Comparison of ENCODE assay signal across 1 cellular context in the genomic region with DNA sequence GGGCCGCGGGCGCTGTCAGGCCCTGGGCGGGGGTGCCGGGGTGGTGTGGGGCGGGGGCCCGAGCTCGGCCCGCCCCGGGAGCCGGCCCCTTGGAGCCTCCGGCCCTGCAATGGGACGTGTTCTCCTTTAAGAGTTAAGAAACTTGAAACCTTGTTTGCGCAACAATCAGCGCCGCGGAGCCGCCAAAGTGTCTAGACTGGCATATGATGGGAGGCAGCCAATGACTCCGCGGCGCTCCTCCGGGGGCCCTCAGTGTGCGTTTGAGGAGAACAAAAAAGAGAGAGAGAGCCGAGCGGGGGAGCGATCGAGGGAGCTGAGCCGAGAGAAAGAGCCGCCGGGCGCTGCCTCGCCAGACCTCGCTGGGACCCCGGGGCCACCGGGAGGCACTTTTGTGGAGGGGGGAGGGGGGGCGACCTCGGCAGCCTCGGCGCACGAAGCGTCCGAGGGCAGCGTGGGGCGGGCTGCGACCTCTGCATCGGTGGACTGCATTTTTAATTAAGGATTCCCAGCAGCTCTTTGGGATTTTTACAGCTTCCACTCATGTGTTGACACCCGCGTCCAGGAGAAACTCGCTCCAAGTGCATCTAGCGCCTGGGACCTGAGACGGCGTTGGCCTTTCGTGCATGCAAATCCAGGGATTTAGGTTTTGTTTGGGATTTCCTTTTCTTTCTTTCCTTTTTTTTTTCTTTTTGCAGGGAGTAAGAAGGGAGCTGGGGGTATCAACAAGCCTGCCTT.
TF ChIP-seq lines count a peak whose summit lies in the region.

A gene (plus strand): TSS at position 202 of the 735 bp plus-strand sequence. CDS start 1,023 bp downstream, outside the sequence.

TF ChIP-seq in HepG2, 621 proteins besides CTCF, POLR2A, EP300 and RAD21 (continued from another document and continues in another):
- TF ChIP-seq ZKSCAN8 (CRISPR knock-in tag; IDR thresholded peaks at IDR 0.05; ENCODE audit: borderline replicate concordance) = no peak; the same call in 1 of the 2 replicates
- 0 out of 2 replicates have a peak, but pooled peaks have one; percentile 62 for TF ChIP-seq ZNF234 (CRISPR knock-in tag; conservative IDR thresholded peaks at IDR 0.05)
- TF ChIP-seq ZNF136 (CRISPR knock-in tag; IDR thresholded peaks at IDR 0.05; ENCODE audit: low read depth) = no peak
- TF ChIP-seq, protein P1, sequence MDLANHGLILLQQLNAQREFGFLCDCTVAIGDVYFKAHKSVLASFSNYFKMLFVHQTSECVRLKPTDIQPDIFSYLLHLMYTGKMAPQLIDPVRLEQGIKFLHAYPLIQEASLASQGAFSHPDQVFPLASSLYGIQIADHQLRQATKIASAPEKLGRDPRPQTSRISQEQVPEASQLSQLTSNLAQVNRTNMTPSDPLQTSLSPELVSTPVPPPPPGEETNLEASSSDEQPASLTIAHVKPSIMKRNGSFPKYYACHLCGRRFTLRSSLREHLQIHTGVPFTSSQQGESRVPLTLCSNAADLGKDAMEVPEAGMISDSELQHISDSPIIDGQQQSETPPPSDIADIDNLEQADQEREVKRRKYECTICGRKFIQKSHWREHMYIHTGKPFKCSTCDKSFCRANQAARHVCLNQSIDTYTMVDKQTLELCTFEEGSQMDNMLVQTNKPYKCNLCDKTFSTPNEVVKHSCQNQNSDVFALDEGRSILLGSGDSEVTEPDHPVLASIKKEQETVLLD (CRISPR knock-in tag; IDR thresholded peaks at IDR 0.05; ENCODE audit: low read depth) = no peak
- TF ChIP-seq RARA (CRISPR knock-in tag; IDR thresholded peaks at IDR 0.05) = peak; percentile 69
- no peak for TF ChIP-seq ZNF577 (CRISPR knock-in tag; IDR thresholded peaks at IDR 0.05; ENCODE audit: borderline replicate concordance, low read depth)
- TF ChIP-seq ZNF33B (CRISPR knock-in tag; IDR thresholded peaks at IDR 0.05) = no peak
- peak in 1 of 2 experiments; percentile 19; a peak in 1 of 4 replicates for TF ChIP-seq NR2F1 (CRISPR knock-in tag; IDR thresholded peaks at IDR 0.05)
- no peak for TF ChIP-seq ZIK1 (CRISPR knock-in tag; IDR thresholded peaks at IDR 0.05; ENCODE audit: borderline replicate concordance, low read depth)
- no peak for TF ChIP-seq CBFB (CRISPR knock-in tag; IDR thresholded peaks at IDR 0.05)
- TF ChIP-seq ETV6 (CRISPR knock-in tag; conservative IDR thresholded peaks at IDR 0.05) = no peak
- TF ChIP-seq, protein P2, sequence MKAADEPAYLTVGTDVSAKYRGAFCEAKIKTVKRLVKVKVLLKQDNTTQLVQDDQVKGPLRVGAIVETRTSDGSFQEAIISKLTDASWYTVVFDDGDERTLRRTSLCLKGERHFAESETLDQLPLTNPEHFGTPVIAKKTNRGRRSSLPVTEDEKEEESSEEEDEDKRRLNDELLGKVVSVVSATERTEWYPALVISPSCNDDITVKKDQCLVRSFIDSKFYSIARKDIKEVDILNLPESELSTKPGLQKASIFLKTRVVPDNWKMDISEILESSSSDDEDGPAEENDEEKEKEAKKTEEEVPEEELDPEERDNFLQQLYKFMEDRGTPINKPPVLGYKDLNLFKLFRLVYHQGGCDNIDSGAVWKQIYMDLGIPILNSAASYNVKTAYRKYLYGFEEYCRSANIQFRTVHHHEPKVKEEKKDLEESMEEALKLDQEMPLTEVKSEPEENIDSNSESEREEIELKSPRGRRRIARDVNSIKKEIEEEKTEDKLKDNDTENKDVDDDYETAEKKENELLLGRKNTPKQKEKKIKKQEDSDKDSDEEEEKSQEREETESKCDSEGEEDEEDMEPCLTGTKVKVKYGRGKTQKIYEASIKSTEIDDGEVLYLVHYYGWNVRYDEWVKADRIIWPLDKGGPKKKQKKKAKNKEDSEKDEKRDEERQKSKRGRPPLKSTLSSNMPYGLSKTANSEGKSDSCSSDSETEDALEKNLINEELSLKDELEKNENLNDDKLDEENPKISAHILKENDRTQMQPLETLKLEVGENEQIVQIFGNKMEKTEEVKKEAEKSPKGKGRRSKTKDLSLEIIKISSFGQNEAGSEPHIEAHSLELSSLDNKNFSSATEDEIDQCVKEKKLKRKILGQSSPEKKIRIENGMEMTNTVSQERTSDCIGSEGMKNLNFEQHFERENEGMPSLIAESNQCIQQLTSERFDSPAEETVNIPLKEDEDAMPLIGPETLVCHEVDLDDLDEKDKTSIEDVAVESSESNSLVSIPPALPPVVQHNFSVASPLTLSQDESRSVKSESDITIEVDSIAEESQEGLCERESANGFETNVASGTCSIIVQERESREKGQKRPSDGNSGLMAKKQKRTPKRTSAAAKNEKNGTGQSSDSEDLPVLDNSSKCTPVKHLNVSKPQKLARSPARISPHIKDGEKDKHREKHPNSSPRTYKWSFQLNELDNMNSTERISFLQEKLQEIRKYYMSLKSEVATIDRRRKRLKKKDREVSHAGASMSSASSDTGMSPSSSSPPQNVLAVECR (CRISPR knock-in tag; IDR thresholded peaks at IDR 0.05; ENCODE audit: borderline replicate concordance) = no peak
- no peak for TF ChIP-seq POGZ (CRISPR knock-in tag; IDR thresholded peaks at IDR 0.05)
- no peak for TF ChIP-seq CCDC6 (CRISPR knock-in tag; IDR thresholded peaks at IDR 0.05)
- TF ChIP-seq, protein P3, sequence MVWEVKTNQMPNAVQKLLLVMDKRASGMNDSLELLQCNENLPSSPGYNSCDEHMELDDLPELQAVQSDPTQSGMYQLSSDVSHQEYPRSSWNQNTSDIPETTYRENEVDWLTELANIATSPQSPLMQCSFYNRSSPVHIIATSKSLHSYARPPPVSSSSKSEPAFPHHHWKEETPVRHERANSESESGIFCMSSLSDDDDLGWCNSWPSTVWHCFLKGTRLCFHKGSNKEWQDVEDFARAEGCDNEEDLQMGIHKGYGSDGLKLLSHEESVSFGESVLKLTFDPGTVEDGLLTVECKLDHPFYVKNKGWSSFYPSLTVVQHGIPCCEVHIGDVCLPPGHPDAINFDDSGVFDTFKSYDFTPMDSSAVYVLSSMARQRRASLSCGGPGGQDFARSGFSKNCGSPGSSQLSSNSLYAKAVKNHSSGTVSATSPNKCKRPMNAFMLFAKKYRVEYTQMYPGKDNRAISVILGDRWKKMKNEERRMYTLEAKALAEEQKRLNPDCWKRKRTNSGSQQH (CRISPR knock-in tag; IDR thresholded peaks at IDR 0.05; ENCODE audit: low read depth) = no peak
- no peak for TF ChIP-seq ZBTB38 (CRISPR knock-in tag; IDR thresholded peaks at IDR 0.05)
- no peak for TF ChIP-seq ZNF253 (CRISPR knock-in tag; IDR thresholded peaks at IDR 0.05; ENCODE audit: borderline replicate concordance)
- TF ChIP-seq HOXD1 (CRISPR knock-in tag; IDR thresholded peaks at IDR 0.05) = no peak
- no peak for TF ChIP-seq FOXM1 (CRISPR knock-in tag; IDR thresholded peaks at IDR 0.05)
- TF ChIP-seq, protein P4, sequence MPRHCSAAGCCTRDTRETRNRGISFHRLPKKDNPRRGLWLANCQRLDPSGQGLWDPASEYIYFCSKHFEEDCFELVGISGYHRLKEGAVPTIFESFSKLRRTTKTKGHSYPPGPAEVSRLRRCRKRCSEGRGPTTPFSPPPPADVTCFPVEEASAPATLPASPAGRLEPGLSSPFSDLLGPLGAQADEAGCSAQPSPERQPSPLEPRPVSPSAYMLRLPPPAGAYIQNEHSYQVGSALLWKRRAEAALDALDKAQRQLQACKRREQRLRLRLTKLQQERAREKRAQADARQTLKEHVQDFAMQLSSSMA (CRISPR knock-in tag; IDR thresholded peaks at IDR 0.05) = no peak
- peak; percentile 50; the same call in 1 of the 2 replicates for TF ChIP-seq THAP11 (CRISPR knock-in tag; IDR thresholded peaks at IDR 0.05)
- no peak for TF ChIP-seq FOSL1 (CRISPR knock-in tag; IDR thresholded peaks at IDR 0.05; ENCODE audit: borderline replicate concordance)
- peak; percentile 77 for TF ChIP-seq TAF1 (CRISPR knock-in tag; IDR thresholded peaks at IDR 0.05)
- TF ChIP-seq, protein P5, sequence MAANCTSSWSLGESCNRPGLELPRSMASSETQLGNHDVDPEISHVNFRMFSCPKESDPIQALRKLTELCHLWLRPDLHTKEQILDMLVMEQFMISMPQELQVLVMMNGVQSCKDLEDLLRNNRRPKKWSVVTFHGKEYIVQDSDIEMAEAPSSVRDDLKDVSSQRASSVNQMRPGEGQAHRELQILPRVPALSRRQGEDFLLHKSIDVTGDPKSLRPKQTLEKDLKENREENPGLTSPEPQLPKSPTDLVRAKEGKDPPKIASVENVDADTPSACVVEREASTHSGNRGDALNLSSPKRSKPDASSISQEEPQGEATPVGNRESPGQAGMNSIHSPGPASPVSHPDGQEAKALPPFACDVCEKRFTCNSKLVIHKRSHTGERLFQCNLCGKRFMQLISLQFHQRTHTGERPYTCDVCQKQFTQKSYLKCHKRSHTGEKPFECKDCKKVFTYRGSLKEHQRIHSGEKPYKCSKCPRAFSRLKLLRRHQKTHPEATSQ (CRISPR knock-in tag; IDR thresholded peaks at IDR 0.05; ENCODE audit: borderline replicate concordance) = no peak
- 0 out of 2 replicates have a peak, but pooled peaks have one; percentile 24 for TF ChIP-seq ATF7-NPFF (CRISPR knock-in tag; IDR thresholded peaks at IDR 0.05; ENCODE audit: low read depth)
- no peak for TF ChIP-seq GLI4 (CRISPR knock-in tag; IDR thresholded peaks at IDR 0.05; ENCODE audit: borderline replicate concordance)
- TF ChIP-seq TEAD3 (CRISPR knock-in tag; optimal IDR thresholded peaks at IDR 0.05; ENCODE audit: borderline replicate concordance) = no peak
- TF ChIP-seq SP140L (CRISPR knock-in tag; IDR thresholded peaks at IDR 0.05; ENCODE audit: borderline replicate concordance) = no peak
- TF ChIP-seq, protein P6, sequence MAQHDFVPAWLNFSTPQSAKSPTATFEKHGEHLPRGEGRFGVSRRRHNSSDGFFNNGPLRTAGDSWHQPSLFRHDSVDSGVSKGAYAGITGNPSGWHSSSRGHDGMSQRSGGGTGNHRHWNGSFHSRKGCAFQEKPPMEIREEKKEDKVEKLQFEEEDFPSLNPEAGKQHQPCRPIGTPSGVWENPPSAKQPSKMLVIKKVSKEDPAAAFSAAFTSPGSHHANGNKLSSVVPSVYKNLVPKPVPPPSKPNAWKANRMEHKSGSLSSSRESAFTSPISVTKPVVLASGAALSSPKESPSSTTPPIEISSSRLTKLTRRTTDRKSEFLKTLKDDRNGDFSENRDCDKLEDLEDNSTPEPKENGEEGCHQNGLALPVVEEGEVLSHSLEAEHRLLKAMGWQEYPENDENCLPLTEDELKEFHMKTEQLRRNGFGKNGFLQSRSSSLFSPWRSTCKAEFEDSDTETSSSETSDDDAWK (CRISPR knock-in tag; IDR thresholded peaks at IDR 0.05) = no peak
- TF ChIP-seq, protein P7, sequence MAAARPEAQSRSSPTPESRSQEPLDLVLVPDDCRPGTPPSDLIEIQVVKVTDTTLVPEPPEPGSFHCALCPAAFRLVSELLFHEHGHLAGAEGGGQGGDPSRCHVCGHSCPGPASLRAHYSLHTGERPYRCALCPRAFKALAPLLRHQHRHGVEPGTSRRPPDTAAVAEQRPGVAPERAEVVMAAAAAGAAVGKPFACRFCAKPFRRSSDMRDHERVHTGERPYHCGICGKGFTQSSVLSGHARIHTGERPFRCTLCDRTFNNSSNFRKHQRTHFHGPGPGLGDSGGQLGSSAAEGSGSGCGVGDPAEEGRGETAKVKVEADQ (CRISPR knock-in tag; IDR thresholded peaks at IDR 0.05; ENCODE audit: borderline replicate concordance) = no peak
- TF ChIP-seq ZNF101 (CRISPR knock-in tag; IDR thresholded peaks at IDR 0.05; ENCODE audit: borderline replicate concordance, low read depth) = no peak
- no peak for TF ChIP-seq ZNF17 (CRISPR knock-in tag; IDR thresholded peaks at IDR 0.05)
- no peak for TF ChIP-seq ZNF83 (CRISPR knock-in tag; IDR thresholded peaks at IDR 0.05; ENCODE audit: borderline replicate concordance)
- TF ChIP-seq NR3C1 (CRISPR knock-in tag; IDR thresholded peaks at IDR 0.05) = no peak
- TF ChIP-seq, protein P8, sequence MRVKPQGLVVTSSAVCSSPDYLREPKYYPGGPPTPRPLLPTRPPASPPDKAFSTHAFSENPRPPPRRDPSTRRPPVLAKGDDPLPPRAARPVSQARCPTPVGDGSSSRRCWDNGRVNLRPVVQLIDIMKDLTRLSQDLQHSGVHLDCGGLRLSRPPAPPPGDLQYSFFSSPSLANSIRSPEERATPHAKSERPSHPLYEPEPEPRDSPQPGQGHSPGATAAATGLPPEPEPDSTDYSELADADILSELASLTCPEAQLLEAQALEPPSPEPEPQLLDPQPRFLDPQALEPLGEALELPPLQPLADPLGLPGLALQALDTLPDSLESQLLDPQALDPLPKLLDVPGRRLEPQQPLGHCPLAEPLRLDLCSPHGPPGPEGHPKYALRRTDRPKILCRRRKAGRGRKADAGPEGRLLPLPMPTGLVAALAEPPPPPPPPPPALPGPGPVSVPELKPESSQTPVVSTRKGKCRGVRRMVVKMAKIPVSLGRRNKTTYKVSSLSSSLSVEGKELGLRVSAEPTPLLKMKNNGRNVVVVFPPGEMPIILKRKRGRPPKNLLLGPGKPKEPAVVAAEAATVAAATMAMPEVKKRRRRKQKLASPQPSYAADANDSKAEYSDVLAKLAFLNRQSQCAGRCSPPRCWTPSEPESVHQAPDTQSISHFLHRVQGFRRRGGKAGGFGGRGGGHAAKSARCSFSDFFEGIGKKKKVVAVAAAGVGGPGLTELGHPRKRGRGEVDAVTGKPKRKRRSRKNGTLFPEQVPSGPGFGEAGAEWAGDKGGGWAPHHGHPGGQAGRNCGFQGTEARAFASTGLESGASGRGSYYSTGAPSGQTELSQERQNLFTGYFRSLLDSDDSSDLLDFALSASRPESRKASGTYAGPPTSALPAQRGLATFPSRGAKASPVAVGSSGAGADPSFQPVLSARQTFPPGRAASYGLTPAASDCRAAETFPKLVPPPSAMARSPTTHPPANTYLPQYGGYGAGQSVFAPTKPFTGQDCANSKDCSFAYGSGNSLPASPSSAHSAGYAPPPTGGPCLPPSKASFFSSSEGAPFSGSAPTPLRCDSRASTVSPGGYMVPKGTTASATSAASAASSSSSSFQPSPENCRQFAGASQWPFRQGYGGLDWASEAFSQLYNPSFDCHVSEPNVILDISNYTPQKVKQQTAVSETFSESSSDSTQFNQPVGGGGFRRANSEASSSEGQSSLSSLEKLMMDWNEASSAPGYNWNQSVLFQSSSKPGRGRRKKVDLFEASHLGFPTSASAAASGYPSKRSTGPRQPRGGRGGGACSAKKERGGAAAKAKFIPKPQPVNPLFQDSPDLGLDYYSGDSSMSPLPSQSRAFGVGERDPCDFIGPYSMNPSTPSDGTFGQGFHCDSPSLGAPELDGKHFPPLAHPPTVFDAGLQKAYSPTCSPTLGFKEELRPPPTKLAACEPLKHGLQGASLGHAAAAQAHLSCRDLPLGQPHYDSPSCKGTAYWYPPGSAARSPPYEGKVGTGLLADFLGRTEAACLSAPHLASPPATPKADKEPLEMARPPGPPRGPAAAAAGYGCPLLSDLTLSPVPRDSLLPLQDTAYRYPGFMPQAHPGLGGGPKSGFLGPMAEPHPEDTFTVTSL (CRISPR knock-in tag; IDR thresholded peaks at IDR 0.05; ENCODE audit: borderline replicate concordance) = no peak
- TF ChIP-seq, protein P9, sequence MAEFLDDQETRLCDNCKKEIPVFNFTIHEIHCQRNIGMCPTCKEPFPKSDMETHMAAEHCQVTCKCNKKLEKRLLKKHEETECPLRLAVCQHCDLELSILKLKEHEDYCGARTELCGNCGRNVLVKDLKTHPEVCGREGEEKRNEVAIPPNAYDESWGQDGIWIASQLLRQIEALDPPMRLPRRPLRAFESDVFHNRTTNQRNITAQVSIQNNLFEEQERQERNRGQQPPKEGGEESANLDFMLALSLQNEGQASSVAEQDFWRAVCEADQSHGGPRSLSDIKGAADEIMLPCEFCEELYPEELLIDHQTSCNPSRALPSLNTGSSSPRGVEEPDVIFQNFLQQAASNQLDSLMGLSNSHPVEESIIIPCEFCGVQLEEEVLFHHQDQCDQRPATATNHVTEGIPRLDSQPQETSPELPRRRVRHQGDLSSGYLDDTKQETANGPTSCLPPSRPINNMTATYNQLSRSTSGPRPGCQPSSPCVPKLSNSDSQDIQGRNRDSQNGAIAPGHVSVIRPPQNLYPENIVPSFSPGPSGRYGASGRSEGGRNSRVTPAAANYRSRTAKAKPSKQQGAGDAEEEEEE (CRISPR knock-in tag; IDR thresholded peaks at IDR 0.05; ENCODE audit: borderline replicate concordance) = no peak
- TF ChIP-seq ZNF879 (CRISPR knock-in tag; IDR thresholded peaks at IDR 0.05) = no peak
- TF ChIP-seq, protein P10, sequence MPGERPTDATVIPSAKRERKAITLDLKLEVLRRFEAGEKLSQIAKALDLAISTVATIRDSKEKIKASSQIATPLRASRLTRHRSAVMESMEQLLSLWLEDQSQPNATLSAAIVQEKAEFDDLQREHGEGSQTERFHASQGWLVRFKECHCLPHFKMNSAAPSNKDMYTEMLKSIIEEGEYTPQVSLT (CRISPR knock-in tag; IDR thresholded peaks at IDR 0.05; ENCODE audit: borderline replicate concordance, low read depth) = no peak
